ENCODE assay signal across 1 cellular context in the genomic region with DNA sequence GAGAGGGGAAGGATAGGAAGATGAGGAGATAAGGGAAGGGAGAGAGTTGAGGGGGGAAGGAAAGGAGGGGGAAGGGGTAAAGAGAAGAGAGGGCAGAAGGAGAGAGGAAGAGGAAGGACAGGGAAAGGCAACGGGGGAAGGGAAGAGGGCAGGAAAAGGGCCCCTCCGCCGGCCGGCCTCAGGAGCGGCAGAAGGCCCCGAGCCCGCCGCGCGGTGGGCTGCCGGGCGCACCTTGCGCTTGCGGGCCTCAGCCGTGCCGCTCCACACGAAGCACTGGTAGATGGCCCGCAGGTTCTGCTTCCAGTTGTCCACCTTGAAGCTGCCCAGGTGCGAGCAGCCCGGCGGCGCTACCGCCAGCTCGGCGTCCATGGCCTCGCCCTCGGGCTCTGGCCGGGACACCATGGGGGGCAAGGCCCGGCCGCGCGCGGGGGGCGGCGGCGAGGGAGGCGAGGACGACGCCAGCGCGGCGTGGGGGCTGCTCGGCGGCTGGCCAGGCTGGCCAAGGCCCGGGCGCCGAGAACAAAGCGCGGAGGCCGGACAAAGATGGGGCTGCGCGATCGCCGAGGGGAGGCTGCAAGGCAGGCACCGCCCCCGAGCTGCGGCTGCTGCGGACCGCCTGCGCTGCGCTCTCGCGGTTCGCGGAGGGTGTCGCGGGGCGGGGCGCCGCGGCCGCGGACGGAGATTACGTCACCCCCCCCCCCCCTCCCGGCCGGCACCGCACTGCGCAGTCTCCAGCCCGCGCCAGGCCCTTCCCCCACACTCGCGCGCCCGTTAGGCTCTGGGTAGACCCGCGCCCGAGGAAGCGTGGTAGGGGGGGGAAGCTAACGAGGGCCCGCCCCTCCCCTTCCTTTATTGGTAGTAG.
TF ChIP-seq lines count a peak whose summit lies in the region.

A gene (minus strand): TSS at position 578 of the 862 bp plus-strand sequence. CDS start 176 bp downstream, at position 402.

TF ChIP-seq in HepG2, 621 proteins besides CTCF, POLR2A, EP300 and RAD21 (continued from another document and continues in another):
- TF ChIP-seq ELF3 (CRISPR knock-in tag; IDR thresholded peaks at IDR 0.05) (no peak), SNAI1 (CRISPR knock-in tag; IDR thresholded peaks at IDR 0.05; ENCODE audit: borderline replicate concordance) (0 out of 2 replicates have a peak, but pooled peaks have one; percentile 12), SP2 (CRISPR knock-in tag; IDR thresholded peaks at IDR 0.05) (no peak), SMARCE1 (IDR thresholded peaks at IDR 0.05; ENCODE audit: borderline replicate concordance) (no peak), MBNL3 (CRISPR knock-in tag; conservative IDR thresholded peaks at IDR 0.05) (no peak), ZNF432 (CRISPR knock-in tag; IDR thresholded peaks at IDR 0.05; ENCODE audit: borderline replicate concordance) (no peak), GATAD1 (CRISPR knock-in tag; IDR thresholded peaks at IDR 0.05) (0 out of 2 replicates have a peak, but pooled peaks have one; percentile 6), SIN3B (IDR thresholded peaks at IDR 0.05; ENCODE audit: low read length) (no peak), ZFP36L1 (CRISPR knock-in tag; IDR thresholded peaks at IDR 0.05) (no peak), KLF15 (CRISPR knock-in tag; IDR thresholded peaks at IDR 0.05; ENCODE audit: borderline replicate concordance) (no peak), ZNF629 (CRISPR knock-in tag; conservative IDR thresholded peaks at IDR 0.05) (0 out of 2 replicates have a peak, but pooled peaks have one; percentile 30), ZNF550 (CRISPR knock-in tag; IDR thresholded peaks at IDR 0.05; ENCODE audit: borderline replicate concordance) (no peak), PCBP2 (optimal IDR thresholded peaks at IDR 0.05; ENCODE audit: low read depth, low read length, poor library complexity, severe bottlenecking) (peak; percentile 96), RNF2 (conservative IDR thresholded peaks at IDR 0.05; ENCODE audit: low read depth) (peak; percentile 51; the same call in 1 of the 2 replicates), SPEN (CRISPR knock-in tag; IDR thresholded peaks at IDR 0.05; ENCODE audit: low read depth) (peak; percentile 31; the same call in 1 of the 2 replicates), SRSF1 (optimal IDR thresholded peaks at IDR 0.05; ENCODE audit: low read depth, low read length) (no peak), MAZ (IDR thresholded peaks at IDR 0.05; ENCODE audit: borderline replicate concordance, low read depth, low read length) (no peak; the same call in 1 of the 2 replicates), MAZ (CRISPR knock-in tag; IDR thresholded peaks at IDR 0.05; ENCODE audit: low read depth) (peak; percentile 38; the same call in 1 of the 2 replicates), SP1 (IDR thresholded peaks at IDR 0.05) (no peak), SP1 (CRISPR knock-in tag; IDR thresholded peaks at IDR 0.05) (peak; percentile 42; the same call in 1 of the 2 replicates), ZNF841 (CRISPR knock-in tag; IDR thresholded peaks at IDR 0.05; ENCODE audit: borderline replicate concordance) (no peak), CBFB (CRISPR knock-in tag; IDR thresholded peaks at IDR 0.05) (0 out of 2 replicates have a peak, but pooled peaks have one; percentile 35), FOXA3 (CRISPR knock-in tag; IDR thresholded peaks at IDR 0.05) (0 out of 2 replicates have a peak, but pooled peaks have one; percentile 13), ZNF556 (CRISPR knock-in tag; IDR thresholded peaks at IDR 0.05; ENCODE audit: borderline replicate concordance) (no peak), SOX13 (IDR thresholded peaks at IDR 0.05) (no peak), SOX13 (CRISPR knock-in tag; conservative IDR thresholded peaks at IDR 0.05 in 1 of 2, IDR thresholded peaks at IDR 0.05 in 1 of 2) (peak in 1 of 2 experiments; percentile 9; a peak in 1 of 4 replicates), ZNF335 (CRISPR knock-in tag; IDR thresholded peaks at IDR 0.05) (no peak), NR3C1 (CRISPR knock-in tag; IDR thresholded peaks at IDR 0.05) (no peak), ZNF674 (CRISPR knock-in tag; IDR thresholded peaks at IDR 0.05; ENCODE audit: low read depth) (0 out of 2 replicates have a peak, but pooled peaks have one; percentile 57), ZFX (CRISPR knock-in tag; IDR thresholded peaks at IDR 0.05; ENCODE audit: low read depth) (peak; percentile 86), TOPORS (CRISPR knock-in tag; IDR thresholded peaks at IDR 0.05) (no peak)
- TF ChIP-seq, protein P1, sequence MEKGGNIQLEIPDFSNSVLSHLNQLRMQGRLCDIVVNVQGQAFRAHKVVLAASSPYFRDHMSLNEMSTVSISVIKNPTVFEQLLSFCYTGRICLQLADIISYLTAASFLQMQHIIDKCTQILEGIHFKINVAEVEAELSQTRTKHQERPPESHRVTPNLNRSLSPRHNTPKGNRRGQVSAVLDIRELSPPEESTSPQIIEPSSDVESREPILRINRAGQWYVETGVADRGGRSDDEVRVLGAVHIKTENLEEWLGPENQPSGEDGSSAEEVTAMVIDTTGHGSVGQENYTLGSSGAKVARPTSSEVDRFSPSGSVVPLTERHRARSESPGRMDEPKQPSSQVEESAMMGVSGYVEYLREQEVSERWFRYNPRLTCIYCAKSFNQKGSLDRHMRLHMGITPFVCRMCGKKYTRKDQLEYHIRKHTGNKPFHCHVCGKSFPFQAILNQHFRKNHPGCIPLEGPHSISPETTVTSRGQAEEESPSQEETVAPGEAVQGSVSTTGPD (CRISPR knock-in tag; IDR thresholded peaks at IDR 0.05) = no peak
- TF ChIP-seq, protein P2, sequence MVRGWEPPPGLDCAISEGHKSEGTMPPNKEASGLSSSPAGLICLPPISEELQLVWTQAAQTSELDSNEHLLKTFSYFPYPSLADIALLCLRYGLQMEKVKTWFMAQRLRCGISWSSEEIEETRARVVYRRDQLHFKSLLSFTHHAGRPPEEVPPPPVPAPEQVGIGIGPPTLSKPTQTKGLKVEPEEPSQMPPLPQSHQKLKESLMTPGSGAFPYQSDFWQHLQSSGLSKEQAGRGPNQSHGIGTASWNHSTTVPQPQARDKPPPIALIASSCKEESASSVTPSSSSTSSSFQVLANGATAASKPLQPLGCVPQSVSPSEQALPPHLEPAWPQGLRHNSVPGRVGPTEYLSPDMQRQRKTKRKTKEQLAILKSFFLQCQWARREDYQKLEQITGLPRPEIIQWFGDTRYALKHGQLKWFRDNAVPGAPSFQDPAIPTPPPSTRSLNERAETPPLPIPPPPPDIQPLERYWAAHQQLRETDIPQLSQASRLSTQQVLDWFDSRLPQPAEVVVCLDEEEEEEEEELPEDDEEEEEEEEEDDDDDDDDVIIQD (CRISPR knock-in tag; IDR thresholded peaks at IDR 0.05; ENCODE audit: low read depth) = no peak
- TF ChIP-seq, protein P3, sequence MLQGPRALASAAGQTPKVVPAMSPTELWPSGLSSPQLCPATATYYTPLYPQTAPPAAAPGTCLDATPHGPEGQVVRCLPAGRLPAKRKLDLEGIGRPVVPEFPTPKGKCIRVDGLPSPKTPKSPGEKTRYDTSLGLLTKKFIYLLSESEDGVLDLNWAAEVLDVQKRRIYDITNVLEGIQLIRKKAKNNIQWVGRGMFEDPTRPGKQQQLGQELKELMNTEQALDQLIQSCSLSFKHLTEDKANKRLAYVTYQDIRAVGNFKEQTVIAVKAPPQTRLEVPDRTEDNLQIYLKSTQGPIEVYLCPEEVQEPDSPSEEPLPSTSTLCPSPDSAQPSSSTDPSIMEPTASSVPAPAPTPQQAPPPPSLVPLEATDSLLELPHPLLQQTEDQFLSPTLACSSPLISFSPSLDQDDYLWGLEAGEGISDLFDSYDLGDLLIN (CRISPR knock-in tag; IDR thresholded peaks at IDR 0.05; ENCODE audit: borderline replicate concordance) = no peak
- TF ChIP-seq, protein P4, sequence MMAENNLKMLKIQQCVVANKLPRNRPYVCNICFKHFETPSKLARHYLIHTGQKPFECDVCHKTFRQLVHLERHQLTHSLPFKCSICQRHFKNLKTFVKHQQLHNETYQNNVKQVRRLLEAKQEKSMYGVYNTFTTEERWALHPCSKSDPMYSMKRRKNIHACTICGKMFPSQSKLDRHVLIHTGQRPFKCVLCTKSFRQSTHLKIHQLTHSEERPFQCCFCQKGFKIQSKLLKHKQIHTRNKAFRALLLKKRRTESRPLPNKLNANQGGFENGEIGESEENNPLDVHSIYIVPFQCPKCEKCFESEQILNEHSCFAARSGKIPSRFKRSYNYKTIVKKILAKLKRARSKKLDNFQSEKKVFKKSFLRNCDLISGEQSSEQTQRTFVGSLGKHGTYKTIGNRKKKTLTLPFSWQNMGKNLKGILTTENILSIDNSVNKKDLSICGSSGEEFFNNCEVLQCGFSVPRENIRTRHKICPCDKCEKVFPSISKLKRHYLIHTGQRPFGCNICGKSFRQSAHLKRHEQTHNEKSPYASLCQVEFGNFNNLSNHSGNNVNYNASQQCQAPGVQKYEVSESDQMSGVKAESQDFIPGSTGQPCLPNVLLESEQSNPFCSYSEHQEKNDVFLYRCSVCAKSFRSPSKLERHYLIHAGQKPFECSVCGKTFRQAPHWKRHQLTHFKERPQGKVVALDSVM (CRISPR knock-in tag; IDR thresholded peaks at IDR 0.05) = peak; percentile 59; the same call in 1 of the 2 replicates
- TF ChIP-seq, protein P5, sequence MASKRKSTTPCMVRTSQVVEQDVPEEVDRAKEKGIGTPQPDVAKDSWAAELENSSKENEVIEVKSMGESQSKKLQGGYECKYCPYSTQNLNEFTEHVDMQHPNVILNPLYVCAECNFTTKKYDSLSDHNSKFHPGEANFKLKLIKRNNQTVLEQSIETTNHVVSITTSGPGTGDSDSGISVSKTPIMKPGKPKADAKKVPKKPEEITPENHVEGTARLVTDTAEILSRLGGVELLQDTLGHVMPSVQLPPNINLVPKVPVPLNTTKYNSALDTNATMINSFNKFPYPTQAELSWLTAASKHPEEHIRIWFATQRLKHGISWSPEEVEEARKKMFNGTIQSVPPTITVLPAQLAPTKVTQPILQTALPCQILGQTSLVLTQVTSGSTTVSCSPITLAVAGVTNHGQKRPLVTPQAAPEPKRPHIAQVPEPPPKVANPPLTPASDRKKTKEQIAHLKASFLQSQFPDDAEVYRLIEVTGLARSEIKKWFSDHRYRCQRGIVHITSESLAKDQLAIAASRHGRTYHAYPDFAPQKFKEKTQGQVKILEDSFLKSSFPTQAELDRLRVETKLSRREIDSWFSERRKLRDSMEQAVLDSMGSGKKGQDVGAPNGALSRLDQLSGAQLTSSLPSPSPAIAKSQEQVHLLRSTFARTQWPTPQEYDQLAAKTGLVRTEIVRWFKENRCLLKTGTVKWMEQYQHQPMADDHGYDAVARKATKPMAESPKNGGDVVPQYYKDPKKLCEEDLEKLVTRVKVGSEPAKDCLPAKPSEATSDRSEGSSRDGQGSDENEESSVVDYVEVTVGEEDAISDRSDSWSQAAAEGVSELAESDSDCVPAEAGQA (IDR thresholded peaks at IDR 0.05; ENCODE audit: low read depth) = no peak
- TF ChIP-seq, protein P5 (CRISPR knock-in tag; IDR thresholded peaks at IDR 0.05; ENCODE audit: borderline replicate concordance) = peak; percentile 93
- TF ChIP-seq, protein P6, sequence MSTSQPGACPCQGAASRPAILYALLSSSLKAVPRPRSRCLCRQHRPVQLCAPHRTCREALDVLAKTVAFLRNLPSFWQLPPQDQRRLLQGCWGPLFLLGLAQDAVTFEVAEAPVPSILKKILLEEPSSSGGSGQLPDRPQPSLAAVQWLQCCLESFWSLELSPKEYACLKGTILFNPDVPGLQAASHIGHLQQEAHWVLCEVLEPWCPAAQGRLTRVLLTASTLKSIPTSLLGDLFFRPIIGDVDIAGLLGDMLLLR (CRISPR knock-in tag; IDR thresholded peaks at IDR 0.05) = 0 out of 2 replicates have a peak, but pooled peaks have one; percentile 13
- TF ChIP-seq, protein P7, sequence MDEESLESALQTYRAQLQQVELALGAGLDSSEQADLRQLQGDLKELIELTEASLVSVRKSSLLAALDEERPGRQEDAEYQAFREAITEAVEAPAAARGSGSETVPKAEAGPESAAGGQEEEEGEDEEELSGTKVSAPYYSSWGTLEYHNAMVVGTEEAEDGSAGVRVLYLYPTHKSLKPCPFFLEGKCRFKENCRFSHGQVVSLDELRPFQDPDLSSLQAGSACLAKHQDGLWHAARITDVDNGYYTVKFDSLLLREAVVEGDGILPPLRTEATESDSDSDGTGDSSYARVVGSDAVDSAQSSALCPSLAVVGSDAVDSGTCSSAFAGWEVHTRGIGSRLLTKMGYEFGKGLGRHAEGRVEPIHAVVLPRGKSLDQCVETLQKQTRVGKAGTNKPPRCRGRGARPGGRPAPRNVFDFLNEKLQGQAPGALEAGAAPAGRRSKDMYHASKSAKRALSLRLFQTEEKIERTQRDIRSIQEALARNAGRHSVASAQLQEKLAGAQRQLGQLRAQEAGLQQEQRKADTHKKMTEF (CRISPR knock-in tag; IDR thresholded peaks at IDR 0.05) = 0 out of 2 replicates have a peak, but pooled peaks have one; percentile 21
- TF ChIP-seq, protein P8, sequence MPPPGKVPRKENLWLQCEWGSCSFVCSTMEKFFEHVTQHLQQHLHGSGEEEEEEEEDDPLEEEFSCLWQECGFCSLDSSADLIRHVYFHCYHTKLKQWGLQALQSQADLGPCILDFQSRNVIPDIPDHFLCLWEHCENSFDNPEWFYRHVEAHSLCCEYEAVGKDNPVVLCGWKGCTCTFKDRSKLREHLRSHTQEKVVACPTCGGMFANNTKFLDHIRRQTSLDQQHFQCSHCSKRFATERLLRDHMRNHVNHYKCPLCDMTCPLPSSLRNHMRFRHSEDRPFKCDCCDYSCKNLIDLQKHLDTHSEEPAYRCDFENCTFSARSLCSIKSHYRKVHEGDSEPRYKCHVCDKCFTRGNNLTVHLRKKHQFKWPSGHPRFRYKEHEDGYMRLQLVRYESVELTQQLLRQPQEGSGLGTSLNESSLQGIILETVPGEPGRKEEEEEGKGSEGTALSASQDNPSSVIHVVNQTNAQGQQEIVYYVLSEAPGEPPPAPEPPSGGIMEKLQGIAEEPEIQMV (CRISPR knock-in tag; IDR thresholded peaks at IDR 0.05; ENCODE audit: low read depth) = peak; percentile 40; the same call in 1 of the 2 replicates
